Comparison of ENCODE assay signal across 8 cellular contexts in genomic region chr1:151165738-151166505, GRCh38. TPM values are rescaled to one million over a fixed set of nuclear protein-coding genes. Genes with fewer than 3 reads are reported as not detected.
DNase-seq lines count a peak whose midpoint lies in the region; ATAC-seq and TF ChIP-seq lines count a peak whose summit lies in the region.

Gene LYSMD1 (minus strand): TSS chr1:151165902. CDS start chr1:151165258, 644 bp downstream.
Gene SCNM1 (plus strand): TSS chr1:151166144. CDS start chr1:151166153, 9 bp downstream.

- ATAC-seq in GM18873 (IDR thresholded peaks at IDR 0.05; ENCODE audit: low FRiP score, unreplicated experiment) (peak; percentile 78), HG03135 (IDR thresholded peaks at IDR 0.05; ENCODE audit: unreplicated experiment) (peak; percentile 84)

- H2AFZ ChIP-seq in mammary epithelial cell (ENCODE audit: low read depth, low read length) = peak within 1 kb of the TSS; percentile 96

- TF ChIP-seq CTCF in AG04449 (IDR thresholded peaks at IDR 0.05; ENCODE audit: insufficient read depth, low read length, missing control alignments) (no peak), WERI-Rb-1 (IDR thresholded peaks at IDR 0.05; ENCODE audit: low read depth, low read length) (0 out of 2 replicates have a peak, but pooled peaks have one; percentile 3), mammary epithelial cell (conservative IDR thresholded peaks at IDR 0.05 in 1 of 2, IDR thresholded peaks at IDR 0.05 in 1 of 2; ENCODE audit: extremely low read depth in 1 of 2, insufficient read depth in 1 of 2, low read depth in 1 of 2, low read length in 2 of 2) (peak in 1 of 2 donors; percentile 0)

- H4K20me1 ChIP-seq in mammary epithelial cell (ENCODE audit: insufficient read depth, low read length) = no peaks in the 10 kb centered on the region

- POLR2A ChIA-PET in AG04449 (lab: Yijun Ruan, JAX) = interaction anchor here (0.8 to 1.6 kb wide), 5 partner anchors 10 to 115 kb away, joined by 3 to 8 read pairs (median 3); partner anchors contain the start of genes TMOD4 and VPS72

- H3K9me3 ChIP-seq in WERI-Rb-1 (ENCODE audit: severe bottlenecking) (no peaks in the 10 kb centered on the region), mammary epithelial cell (replicated peaks; ENCODE audit: insufficient read depth, low read length) (no peaks in the 10 kb centered on the region), iPS-20b (ENCODE audit: insufficient read depth, low read depth, low read length) (no peaks in the 10 kb centered on the region), skeletal muscle tissue (ENCODE audit: control insufficient read depth in 3 of 3, low read length in 3 of 3) (no peaks in the 10 kb centered on the region)

- H3K27ac ChIP-seq in WERI-Rb-1 (peak within 1 kb of the TSS; percentile 86), mammary epithelial cell (ENCODE audit: insufficient read depth, low read depth, low read length) (peak within 1 kb of the TSS; percentile 85), iPS-20b (ENCODE audit: low read length) (peak within 1 kb of the TSS; percentile 84), skeletal muscle tissue (ENCODE audit: low read depth, low read length) (peak within 1 kb of the TSS; percentile 89)

- peak within 1 kb of the TSS; percentile 86 for H3K9ac ChIP-seq in mammary epithelial cell (ENCODE audit: insufficient read depth, low read length)
- peak within 1 kb of the TSS; percentile 96 for H3K9ac ChIP-seq in iPS-20b (ENCODE audit: low read depth, low read length)
- H3K9ac ChIP-seq in skeletal muscle tissue (ENCODE audit: low read depth in 1 of 3, low read length in 3 of 3) = peak within 1 kb of the TSS; percentile 90 to 97 (median 95)

- H3K4me1 ChIP-seq in mammary epithelial cell (ENCODE audit: insufficient read depth, low read length) (peaks cover 16% of the 10 kb centered on the region), iPS-20b (ENCODE audit: insufficient read depth, low read length) (0 out of 2 replicates have a peak, but pooled peaks cover 9% of the 10 kb centered on the region), skeletal muscle tissue (ENCODE audit: control insufficient read depth in 3 of 3, insufficient read depth in 3 of 3, low read length in 3 of 3) (peaks cover 44 to 54% (median 44%) of the 10 kb centered on the region in 3 donors)

- H3K79me2 ChIP-seq in mammary epithelial cell (ENCODE audit: insufficient read depth, low read length) = peaks cover 34% of the 10 kb centered on the region

- peak within 1 kb of the TSS; percentile 81 for H3K4me2 ChIP-seq in mammary epithelial cell (ENCODE audit: insufficient read depth, low read depth, low read length)

- dilution Hi-C loops in mammary epithelial cell (cut with HindIII; ENCODE audit: low sequenced_read_pairs) = no loop called here

- H3K36me3 ChIP-seq in WERI-Rb-1 (peaks cover 48% of the 10 kb centered on the region), mammary epithelial cell (ENCODE audit: insufficient read depth, low read length) (peaks cover 9% of the 10 kb centered on the region), iPS-20b (ENCODE audit: insufficient read depth, low read depth, low read length) (peaks cover 32% of the 10 kb centered on the region), skeletal muscle tissue (ENCODE audit: control insufficient read depth in 3 of 3, insufficient read depth in 3 of 3, low read length in 3 of 3) (peaks cover 16 to 34% (median 23%) of the 10 kb centered on the region in 3 donors)

- 4% methylated on average over 25 of the region's 38 CpGs for WGBS in mammary epithelial cell (ENCODE audit: low coverage, missing lambda C conversion rate)

- peak within 1 kb of the TSS; percentile 99 for H3K4me3 ChIP-seq in AG04449 (ENCODE audit: low read depth, low read length)
- H3K4me3 ChIP-seq in WERI-Rb-1 (ENCODE audit: low read depth, low read length) = peak within 1 kb of the TSS; percentile 84
- peak within 1 kb of the TSS; percentile 69 to 86 (median 75) for H3K4me3 ChIP-seq in mammary epithelial cell (replicated peaks in 1 of 3; ENCODE audit: insufficient read depth in 1 of 3, low read depth in 2 of 3, low read length in 3 of 3)
- peak within 1 kb of the TSS; percentile 98 for H3K4me3 ChIP-seq in iPS-20b (ENCODE audit: low read length)
- peak within 1 kb of the TSS; percentile 83 to 99 (median 99) for H3K4me3 ChIP-seq in skeletal muscle tissue (ENCODE audit: low read length in 3 of 3)

- CTCF ChIA-PET in AG04449 (lab: Yijun Ruan, JAX) = interaction anchor here (0.8 to 19.8 kb wide), 9 partner anchors 10 to 142 kb away, joined by 3 to 412 read pairs (median 4); partner anchors contain the start of genes TMOD4 and TNFAIP8L2
- CTCF ChIA-PET in mammary epithelial cell (lab: Charles Lee; ENCODE audit: low non-redundant PET) = no interaction called here

- H3K27me3 ChIP-seq in WERI-Rb-1 (ENCODE audit: insufficient read depth, low read depth, severe bottlenecking) (no peaks in the 10 kb centered on the region), mammary epithelial cell (ENCODE audit: insufficient read depth, low read length) (no peaks in the 10 kb centered on the region), iPS-20b (ENCODE audit: insufficient read depth, low read length) (no peaks in the 10 kb centered on the region), skeletal muscle tissue (ENCODE audit: control insufficient read depth in 3 of 3, insufficient read depth in 3 of 3, low read length in 3 of 3) (no peaks in the 10 kb centered on the region)

- TSS peak; percentile 66 for BruUV-seq in mammary epithelial cell (replicated peaks; lab: Mats Ljungman, UMichigan)

- intact Hi-C loops in mammary epithelial cell (cut with micrococcal nuclease) = loop anchor here (1.0 to 2.0 kb wide), 3 partner anchors 23 to 95 kb away; partner anchors contain the start of genes GABPB2 and PSMD4

- in situ Hi-C loops in mammary epithelial cell (cut with MboI; ENCODE audit: low sequenced_read_pairs in 2 of 2) = no loop called here

- DNase-seq in AG04449 (ENCODE audit: low read depth, low spot score) = peak; percentile 95
- DNase-seq in NCI-H2196 treated with DMSO at 0.1 percent for 48 hours (lab: John Stamatoyannopoulos, UW; ENCODE audit: unreplicated experiment) = peak; percentile 96
- DNase-seq in WERI-Rb-1 = peak; percentile 100
- DNase-seq in mammary epithelial cell = peak; percentile 99

RNA-seq across cellular contexts. Expression of gene LYSMD1, which starts in this region (rescaled TPM):
- total RNA-seq in mammary epithelial cell (1 to 10 TPM; 7.3 to 9.7 TPM), skeletal muscle tissue (9.9 TPM)
- polyA plus RNA-seq in mammary epithelial cell = 3.8 TPM
- polyA minus RNA-seq in mammary epithelial cell = 21.4 TPM

RNA-seq across cellular contexts. Expression of gene SCNM1, which starts in this region (rescaled TPM):
- total RNA-seq in mammary epithelial cell (10 to 100 TPM; 24.8 to 47.6 TPM), skeletal muscle tissue (24.5 TPM)
- 30.1 TPM for polyA plus RNA-seq in mammary epithelial cell
- polyA minus RNA-seq in mammary epithelial cell = 20.5 TPM

Comparison
In these comparisons a context has a peak if more than half of its experiments do, and no peak if none do; other contexts are left out.
1. Peak in every context shown above with its lines: DNase-seq, ATAC-seq, H3K4me3 ChIP-seq and H3K27ac ChIP-seq.